Comparison of ENCODE assay signal across 11 cellular contexts in the genomic region with DNA sequence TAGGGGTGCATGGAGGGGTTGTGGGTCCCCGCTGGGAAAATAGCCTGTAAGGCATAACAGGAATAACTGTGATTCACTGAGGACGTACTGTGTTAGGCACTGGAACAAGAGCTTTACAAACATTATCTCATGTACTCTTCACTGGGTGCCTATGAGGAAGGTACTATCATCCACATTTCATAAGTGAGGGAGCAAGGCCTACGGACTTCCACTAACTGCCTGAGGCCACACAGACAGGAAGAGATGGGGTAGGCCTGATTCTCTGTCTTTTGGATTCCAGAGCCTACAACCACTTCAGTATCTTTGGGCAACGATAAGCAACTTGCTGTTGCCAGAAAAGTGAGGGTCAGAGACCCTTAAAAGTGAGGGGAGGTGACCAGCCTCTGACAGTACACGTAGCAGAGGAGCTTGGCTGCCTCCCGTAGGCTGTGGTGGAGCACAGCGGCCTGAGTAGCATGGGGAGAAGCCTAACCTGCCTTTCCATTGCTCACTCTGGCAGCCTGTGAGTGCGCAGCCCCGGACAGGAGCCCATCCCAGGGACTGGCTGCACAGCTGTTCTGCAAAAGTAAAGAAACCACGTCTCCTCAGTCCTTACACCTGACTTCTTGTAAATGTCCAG. TPM values are rescaled to one million over a fixed set of nuclear protein-coding genes. Genes with fewer than 3 reads are reported as not detected.
DNase-seq lines count a peak whose midpoint lies in the region; ATAC-seq and TF ChIP-seq lines count a peak whose summit lies in the region.
"Had no signal": no experiment of that assay in that cellular context is flagged by ENCODE, and none has a peak within 500 bp of the region (broad histone marks: within the 10 kb centered on the region; RNA-seq: fewer than 3 reads in every experiment).

No MANE protein-coding gene starts in this region.

- H3K36me3 ChIP-seq in endodermal cell (ENCODE audit: control insufficient read depth, insufficient read depth, low read length): no peaks in the 10 kb centered on the region
- H3K36me3 ChIP-seq: tibial nerve had no signal

- ATAC-seq in GM18519 (IDR thresholded peaks at IDR 0.05; ENCODE audit: low FRiP score, unreplicated experiment): no peak

- DNase-seq in NCI-H345 (lab: John Stamatoyannopoulos, UW) (peak; percentile 27), NCI-H345 treated with DMSO at 0.1 percent for 48 hours (lab: John Stamatoyannopoulos, UW; ENCODE audit: unreplicated experiment) (no peak), NCI-H1105 treated with DMSO at 0.1 percent for 48 hours (lab: John Stamatoyannopoulos, UW) (peak; percentile 52), endodermal cell (peak; percentile 83), retinal pigment epithelial cell (ENCODE audit: low read depth) (no peak), Ammon's horn (ENCODE audit: low spot score) (no peak)
- DNase-seq in stimulated activated naive CD4-positive, alpha-beta T cell (lab: John Stamatoyannopoulos, UW): no peak
- DNase-seq: CD4-positive, alpha-beta memory T cell had no signal

- no peak overlapping the region for H3K4me3 ChIP-seq in endodermal cell (ENCODE audit: low read length)
- H3K4me3 ChIP-seq in retinal pigment epithelial cell (ENCODE audit: low read length): no peak overlapping the region
- H3K4me3 ChIP-seq: tibial nerve had no signal

- H3K9me3 Mint-ChIP-seq in endodermal cell: peaks cover 6% of the 10 kb centered on the region
- H3K9me3 Mint-ChIP-seq: CD4-positive, alpha-beta memory T cell; natural killer cell had no signal

- H3K4me3 Mint-ChIP-seq in endodermal cell: no peak overlapping the region
- H3K4me3 Mint-ChIP-seq: CD4-positive, alpha-beta memory T cell had no signal

- H3K27me3 ChIP-seq in endodermal cell (ENCODE audit: control insufficient read depth, insufficient read depth, low read length, poor library complexity, severe bottlenecking): no peaks in the 10 kb centered on the region
- H3K27me3 ChIP-seq: tibial nerve had no signal

- no peaks in the 10 kb centered on the region for H3K9me3 ChIP-seq in endodermal cell (ENCODE audit: control insufficient read depth, low read length)

- no peaks in the 10 kb centered on the region for H3K4me1 ChIP-seq in endodermal cell (ENCODE audit: control insufficient read depth, insufficient read depth, low read length)
- H3K4me1 ChIP-seq: tibial nerve had no signal

- no peak overlapping the region for H3K9ac ChIP-seq in endodermal cell (ENCODE audit: extremely low read depth, low read length, poor library complexity, severe bottlenecking)

- H3K36me3 Mint-ChIP-seq in endodermal cell (ENCODE audit: low read depth): no peaks in the 10 kb centered on the region
- H3K36me3 Mint-ChIP-seq: CD4-positive, alpha-beta memory T cell; natural killer cell had no signal

- H3K27ac ChIP-seq in endodermal cell (ENCODE audit: low read depth, low read length): no peak overlapping the region
- H3K27ac ChIP-seq: tibial nerve had no signal

- 82 to 84% methylated on average over 7 to 10 of the region's 10 CpGs for WGBS in endodermal cell (ENCODE audit: insufficient coverage in 1 of 2, insufficient read length in 1 of 2), 2 experiments

- H3K27ac Mint-ChIP-seq in endodermal cell: no peak overlapping the region
- H3K27ac Mint-ChIP-seq: CD4-positive, alpha-beta memory T cell; natural killer cell had no signal

- TF ChIP-seq CTCF in endodermal cell (conservative IDR thresholded peaks at IDR 0.05) (peak; percentile 74), retinal pigment epithelial cell (conservative IDR thresholded peaks at IDR 0.05; ENCODE audit: low read depth, low read length) (peak; percentile 47)

- no peaks in the 10 kb centered on the region for H3K4me1 Mint-ChIP-seq in endodermal cell
- H3K4me1 Mint-ChIP-seq: CD4-positive, alpha-beta memory T cell had no signal

- H3K27me3 Mint-ChIP-seq in endodermal cell (ENCODE audit: insufficient read depth): no peaks in the 10 kb centered on the region

RNA-seq across cellular contexts. Expression of a gene that starts 30.4 kb away (rescaled TPM):
- total RNA-seq in endodermal cell: 100 to 1,000 TPM; 239 to 243 TPM
- polyA plus RNA-seq in endodermal cell (2013, experiment 1 of 2): 230 TPM
- 223 TPM for polyA plus RNA-seq in endodermal cell (2013, experiment 2 of 2)

RNA-seq across cellular contexts. Expression of a gene that starts 31.5 kb away (rescaled TPM):
- 10 to 100 TPM; 21.6 to 28.0 TPM for total RNA-seq in endodermal cell
- 23.6 TPM for polyA plus RNA-seq in endodermal cell (2013, experiment 1 of 2)
- polyA plus RNA-seq in endodermal cell (2013, experiment 2 of 2): 18.7 TPM

Comparison
In these comparisons a context has a peak if more than half of its experiments do, and no peak if none do; other contexts are left out.
1. DNase-seq: peak in NCI-H345 (single experiment), NCI-H1105 treated with DMSO at 0.1 percent for 48 hours (single experiment) and endodermal cell (single experiment); none in NCI-H345 treated with DMSO at 0.1 percent for 48 hours (single experiment), retinal pigment epithelial cell (single experiment), Ammon's horn (single experiment) and stimulated activated naive CD4-positive, alpha-beta T cell (0 of 6).